In the genomic region with DNA sequence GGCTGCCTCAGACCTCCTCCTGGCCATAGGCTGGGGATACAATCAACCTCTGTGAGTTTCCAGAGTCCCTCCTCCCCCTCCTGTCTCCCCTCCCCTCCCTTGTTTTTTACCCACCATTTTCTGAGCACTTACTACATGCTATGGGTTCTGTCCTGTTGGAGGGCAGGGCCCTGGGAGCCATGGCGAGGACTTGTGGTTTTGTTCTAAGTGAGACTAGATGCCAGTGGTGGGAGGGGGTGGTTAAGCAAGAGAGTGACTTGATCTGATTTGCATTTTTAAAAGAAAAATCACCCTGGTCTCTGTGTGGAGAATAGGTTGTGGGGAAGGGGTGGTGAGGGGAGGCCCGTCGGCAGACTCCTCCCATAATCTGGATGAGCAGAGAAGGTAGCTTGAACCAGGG, we compare ENCODE assay signal across 16 cellular contexts.
"Had no signal": no experiment of that assay in that cellular context is flagged by ENCODE, and none has a peak within 500 bp of the region (broad histone marks: within the 10 kb centered on the region; RNA-seq: fewer than 3 reads in every experiment).

No MANE protein-coding gene starts in this region.

- H3K9me3 ChIP-seq: ovary, SJCRH30 had no signal

- FAIRE-seq: bronchial epithelial cell, endometrium, TTC549 had no signal

- H3K36me3 ChIP-seq: ovary, SJCRH30 had no signal

- H3K4me1 ChIP-seq: SJCRH30 had no signal

- H3K4me3 ChIP-seq: ovary, SJCRH30 had no signal

- H3K9me3 Mint-ChIP-seq: activated naive CD8-positive, alpha-beta T cell treated with anti-CD3 and anti-CD28 coated beads, Interleukin-2, amount 10 ng/mL, durations not matched to agents 7 days and 5 days; WTC11 had no signal

- ATAC-seq: WTC11 had no signal

- H3K27ac ChIP-seq: ovary, SJCRH30 had no signal

- H3K36me3 Mint-ChIP-seq: activated naive CD8-positive, alpha-beta T cell treated with anti-CD3 and anti-CD28 coated beads, Interleukin-2, amount 10 ng/mL, durations not matched to agents 7 days and 5 days; WTC11 had no signal

- DNase-seq: activated CD4-positive, alpha-beta T cell treated with anti-CD3 and anti-CD28 coated beads for 4 hours; activated naive CD4-positive, alpha-beta T cell; activated naive CD8-positive, alpha-beta T cell treated with anti-CD3 and anti-CD28 coated beads, Interleukin-2, amount 10 ng/mL, durations not matched to agents 7 days and 5 days; anterior cingulate cortex; hippocampal formation; mesendoderm; stimulated activated CD4-positive, alpha-beta T cell treated with anti-CD3 and anti-CD28 coated beads, Interleukin-2, amount 100 ng/mL, for 48 hours; stimulated activated naive CD4-positive, alpha-beta T cell; T-helper 2 cell; trophoblast cell had no signal

- H3K27me3 Mint-ChIP-seq: activated naive CD8-positive, alpha-beta T cell treated with anti-CD3 and anti-CD28 coated beads, Interleukin-2, amount 10 ng/mL, durations not matched to agents 7 days and 5 days had no signal

- H3K27me3 ChIP-seq: ovary, SJCRH30 had no signal

- H3K4me3 Mint-ChIP-seq: activated naive CD8-positive, alpha-beta T cell treated with anti-CD3 and anti-CD28 coated beads, Interleukin-2, amount 10 ng/mL, durations not matched to agents 7 days and 5 days; WTC11 had no signal
